In genomic region chr2:230684222-230685164, GRCh38 we compare ENCODE assay signal across 11 cellular contexts. TPM values are rescaled to one million over a fixed set of nuclear protein-coding genes. Genes with fewer than 3 reads are reported as not detected.
DNase-seq lines count a peak whose midpoint lies in the region; ATAC-seq and TF ChIP-seq lines count a peak whose summit lies in the region.
"Had no signal": no experiment of that assay in that cellular context is flagged by ENCODE, and none has a peak within 500 bp of the region (broad histone marks: within the 10 kb centered on the region; RNA-seq: fewer than 3 reads in every experiment).

No MANE protein-coding gene starts in this region.

- H3K9me3 Mint-ChIP-seq in neural crest cell, result no peaks in the 10 kb centered on the region

- peaks cover 68% of the 10 kb centered on the region for H3K27me3 Mint-ChIP-seq in neural crest cell (ENCODE audit: low read depth)

- TF ChIP-seq CTCF in neural crest cell (conservative IDR thresholded peaks at IDR 0.05), result no peak

- H3K36me3 Mint-ChIP-seq in neural crest cell (ENCODE audit: low read depth), result no peaks in the 10 kb centered on the region

- H3K4me3 ChIP-seq in MG63, result no peak overlapping the region
- H3K4me3 ChIP-seq: left ventricle myocardium inferior had no signal

- no peak for ATAC-seq in GM18867 (IDR thresholded peaks at IDR 0.05; ENCODE audit: unreplicated experiment)
- ATAC-seq in HG02763 (IDR thresholded peaks at IDR 0.05; ENCODE audit: unreplicated experiment), result no peak

- no peaks in the 10 kb centered on the region for H3K27me3 ChIP-seq in MG63

- H3K4me3 Mint-ChIP-seq in neural crest cell, result no peak overlapping the region

- peak overlapping the region; percentile 45 for H3K27ac Mint-ChIP-seq in neural crest cell (ENCODE audit: unreplicated experiment)

- H3K36me3 ChIP-seq in MG63, result no peaks in the 10 kb centered on the region
- H3K36me3 ChIP-seq: left ventricle myocardium inferior had no signal

- peaks cover 2% of the 10 kb centered on the region; the same call in 1 of the 2 replicates for H3K9me3 ChIP-seq in MG63
- H3K9me3 ChIP-seq: left ventricle myocardium inferior had no signal

- peak; percentile 96 for DNase-seq in ELR (ENCODE audit: low read depth)
- DNase-seq in MG63, result peak; percentile 65
- peak; percentile 58 for DNase-seq in dermis blood vessel endothelial cell
- no peak for DNase-seq in neural crest cell (ENCODE audit: low read depth, low spot score)
- no peak for DNase-seq in hepatic stellate cell (ENCODE audit: low spot score)
- DNase-seq in NK-92 (lab: John Stamatoyannopoulos, UW; ENCODE audit: unreplicated experiment), result no peak
- DNase-seq: effector CD8-positive, alpha-beta T cell; left ventricle myocardium inferior; NK-92 treated with Interleukin-12 subunit alpha and Interleukin-12 subunit beta, amount 100 ng/mL, for 24 hours had no signal

- H3K4me1 Mint-ChIP-seq in neural crest cell, result peaks cover 11% of the 10 kb centered on the region

RNA-seq across cellular contexts. Expression of gene CAB39, which starts 28.1 kb away (rescaled TPM):
- 31.8 and 34.2 TPM in 2 replicates for total RNA-seq in MG63 (2014; rRNA removed; shearing (Covaris generic); ENCODE audit: low replicate concordance)
- total RNA-seq in dermis blood vessel endothelial cell (71.0 and 97.2 TPM in 2 replicates), neural crest cell (40.6 and 43.7 TPM in 2 replicates)

Comparison
In these comparisons a context has a peak if more than half of its experiments do, and no peak if none do; other contexts are left out.
1. DNase-seq: peak in ELR (single experiment), MG63 (single experiment) and dermis blood vessel endothelial cell (single experiment); none in neural crest cell (single experiment), hepatic stellate cell (single experiment) and NK-92 (single experiment).